In the genomic region with DNA sequence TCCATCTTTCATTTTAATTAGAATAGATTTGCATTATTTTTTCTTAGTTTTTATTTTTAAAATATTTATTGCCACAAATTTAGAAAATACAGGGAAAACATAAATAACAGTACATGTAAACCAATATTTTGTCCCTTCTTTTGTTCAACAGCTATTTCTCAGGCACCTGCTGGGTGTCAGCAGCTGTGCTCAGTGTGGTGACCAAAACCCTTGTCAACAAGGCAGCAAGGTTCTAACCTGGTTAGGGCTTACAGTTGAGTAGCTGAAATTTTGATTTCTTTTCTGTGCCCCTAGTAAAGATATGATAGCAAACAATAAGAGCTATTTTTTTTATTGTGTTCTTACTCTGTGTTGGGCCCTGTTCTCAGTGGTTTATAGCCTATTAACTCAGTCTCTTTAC, we compare ENCODE assay signal across 20 cellular contexts.
DNase-seq lines count a peak whose midpoint lies in the region; ATAC-seq lines count a peak whose summit lies in the region.
"Had no signal": no experiment of that assay in that cellular context is flagged by ENCODE, and none has a peak within 500 bp of the region (broad histone marks: within the 10 kb centered on the region; RNA-seq: fewer than 3 reads in every experiment).

No MANE protein-coding gene starts in this region.

- no peak for DNase-seq in activated T-cell treated with anti-CD3 and anti-CD28 coated beads, Interleukin-2, amount 50 U/mL, for 72 hours
- no peak for DNase-seq in activated T-cell treated with anti-CD3 and anti-CD28 coated beads, Interleukin-2, amount 50 U/mL, for 4 hours
- DNase-seq in NCI-H146 treated with DMSO at 0.1 percent for 48 hours (lab: John Stamatoyannopoulos, UW; ENCODE audit: unreplicated experiment) (peak; percentile 23), myocyte (ENCODE audit: low read depth) (peak; percentile 71), NCI-H774 (lab: John Stamatoyannopoulos, UW) (no peak)
- DNase-seq: DMS79, HFFc6, KBM-7, NCI-H1092 treated with DMSO at 0.1 percent for 48 hours, NCI-H1436 treated with DMSO at 0.1 percent for 48 hours, NCI-H2081 treated with DMSO at 0.1 percent for 48 hours, NCI-H82, SHP77, SK-N-SH had no signal

- H3K27me3 Mint-ChIP-seq in activated T-cell treated with anti-CD3 and anti-CD28 coated beads, Interleukin-2, amount 50 U/mL, for 72 hours (ENCODE audit: low read depth): no peaks in the 10 kb centered on the region
- H3K27me3 Mint-ChIP-seq in activated T-cell treated with anti-CD3 and anti-CD28 coated beads, Interleukin-2, amount 50 U/mL, for 4 hours (ENCODE audit: low read depth): no peaks in the 10 kb centered on the region
- H3K27me3 Mint-ChIP-seq: B cell had no signal

- peaks cover 5 to 11% of the 10 kb centered on the region in 2 donors for H3K36me3 Mint-ChIP-seq in activated T-cell treated with anti-CD3 and anti-CD28 coated beads, Interleukin-2, amount 50 U/mL, for 72 hours (ENCODE audit: insufficient read depth in 2 of 2)
- H3K36me3 Mint-ChIP-seq in activated T-cell treated with anti-CD3 and anti-CD28 coated beads, Interleukin-2, amount 50 U/mL, for 4 hours (ENCODE audit: insufficient read depth): peaks cover 26% of the 10 kb centered on the region

- H3K27ac Mint-ChIP-seq in activated T-cell treated with anti-CD3 and anti-CD28 coated beads, Interleukin-2, amount 50 U/mL, for 72 hours: peak overlapping the region; percentile 66
- H3K27ac Mint-ChIP-seq: B cell, HFFc6 had no signal

- H3K9me3 Mint-ChIP-seq in activated T-cell treated with anti-CD3 and anti-CD28 coated beads, Interleukin-2, amount 50 U/mL, for 72 hours: no peaks in the 10 kb centered on the region
- H3K9me3 Mint-ChIP-seq in activated T-cell treated with anti-CD3 and anti-CD28 coated beads, Interleukin-2, amount 50 U/mL, for 4 hours: no peaks in the 10 kb centered on the region
- H3K9me3 Mint-ChIP-seq: CD14-positive monocyte, HFFc6 had no signal

- peak in 1 of 2 donors; percentile 23 for ATAC-seq in activated T-cell treated with anti-CD3 and anti-CD28 coated beads, Interleukin-2, amount 50 U/mL, for 72 hours (replicated peaks in 1 of 2)
- ATAC-seq in activated T-cell treated with anti-CD3 and anti-CD28 coated beads, Interleukin-2, amount 50 U/mL, for 4 hours: no peak
- ATAC-seq in HG03175 (IDR thresholded peaks at IDR 0.05; ENCODE audit: unreplicated experiment): no peak
- ATAC-seq in HG02970 (IDR thresholded peaks at IDR 0.05; ENCODE audit: low FRiP score, unreplicated experiment): no peak
- ATAC-seq: A549, HepG2 had no signal

- H3K4me3 Mint-ChIP-seq in activated T-cell treated with anti-CD3 and anti-CD28 coated beads, Interleukin-2, amount 50 U/mL, for 72 hours: no peak overlapping the region
- no peak overlapping the region for H3K4me3 Mint-ChIP-seq in activated T-cell treated with anti-CD3 and anti-CD28 coated beads, Interleukin-2, amount 50 U/mL, for 4 hours
- H3K4me3 Mint-ChIP-seq: B cell, CD14-positive monocyte, HFFc6 had no signal

- H3K4me1 Mint-ChIP-seq in activated T-cell treated with anti-CD3 and anti-CD28 coated beads, Interleukin-2, amount 50 U/mL, for 72 hours (ENCODE audit: low read depth): peaks cover 39% of the 10 kb centered on the region
- H3K4me1 Mint-ChIP-seq in activated T-cell treated with anti-CD3 and anti-CD28 coated beads, Interleukin-2, amount 50 U/mL, for 4 hours (ENCODE audit: low read depth): peaks cover 14% of the 10 kb centered on the region
- H3K4me1 Mint-ChIP-seq: B cell had no signal

Comparison
In these comparisons a context has a peak if more than half of its experiments do, and no peak if none do; other contexts are left out.
1. DNase-seq: peak in NCI-H146 treated with DMSO at 0.1 percent for 48 hours (single experiment) and myocyte (single experiment); none in activated T-cell treated with anti-CD3 and anti-CD28 coated beads, Interleukin-2, amount 50 U/mL, for 72 hours (0 of 2), activated T-cell treated with anti-CD3 and anti-CD28 coated beads, Interleukin-2, amount 50 U/mL, for 4 hours (single experiment) and NCI-H774 (single experiment).